Comparison of ENCODE assay signal across 9 cellular contexts in genomic region chr16:66342294-66342900, GRCh38. TPM values are rescaled to one million over a fixed set of nuclear protein-coding genes. Genes with fewer than 3 reads are reported as not detected.
A peak's percentile ranks its signal among the peaks of the same experiment; 100 is the strongest.
DNase-seq lines count a peak whose midpoint lies in the region; ATAC-seq and TF ChIP-seq lines count a peak whose summit lies in the region.
"Had no signal": no experiment of that assay in that cellular context is flagged by ENCODE, and none has a peak within 500 bp of the region (broad histone marks: within the 10 kb centered on the region; RNA-seq: fewer than 3 reads in every experiment).

No MANE protein-coding gene starts in this region.

- no peaks in the 10 kb centered on the region for H3K36me3 ChIP-seq in psoas muscle (ENCODE audit: insufficient read depth in 1 of 2, low read depth in 1 of 2)
- H3K36me3 ChIP-seq in sigmoid colon, result no peaks in the 10 kb centered on the region

- H3K4me1 ChIP-seq in psoas muscle, result no peaks in the 10 kb centered on the region
- no peaks in the 10 kb centered on the region for H3K4me1 ChIP-seq in sigmoid colon

- intact Hi-C loops in psoas muscle (cut with DNase I), result no loop called here
- intact Hi-C loops in sigmoid colon (cut with DNase I), result no loop called here

- no peak for TF ChIP-seq POLR2A in sigmoid colon (IDR thresholded peaks at IDR 0.05)

- DNase-seq in NCI-H146 (lab: John Stamatoyannopoulos, UW) (peak; percentile 31), NCI-H146 treated with DMSO at 0.1 percent for 48 hours (lab: John Stamatoyannopoulos, UW; ENCODE audit: unreplicated experiment) (no peak), NCI-H1092 treated with DMSO at 0.1 percent for 48 hours (lab: John Stamatoyannopoulos, UW) (peak; percentile 48), choroid plexus epithelial cell (ENCODE audit: low read depth) (peak; percentile 32), psoas muscle (no peak), NCI-H2081 (lab: John Stamatoyannopoulos, UW) (no peak), sigmoid colon (no peak), T-helper 1 cell (no peak)

- no peak overlapping the region for H3K27ac ChIP-seq in psoas muscle
- H3K27ac ChIP-seq in sigmoid colon, result no peak overlapping the region

- no peaks in the 10 kb centered on the region for H3K9me3 ChIP-seq in psoas muscle
- no peaks in the 10 kb centered on the region for H3K9me3 ChIP-seq in sigmoid colon

- TF ChIP-seq CTCF in choroid plexus epithelial cell (conservative IDR thresholded peaks at IDR 0.05; ENCODE audit: low read depth, low read length), result peak; percentile 84
- TF ChIP-seq CTCF in psoas muscle (IDR thresholded peaks at IDR 0.05), result peak; percentile 39
- TF ChIP-seq CTCF in sigmoid colon (IDR thresholded peaks at IDR 0.05), result peak in 1 of 4 experiments; percentile 4

- no peak for TF ChIP-seq EP300 in sigmoid colon (IDR thresholded peaks at IDR 0.05)

- H3K4me3 ChIP-seq in choroid plexus epithelial cell (ENCODE audit: low read depth, low read length) (no peak overlapping the region), psoas muscle (no peak overlapping the region), sigmoid colon (no peak overlapping the region)

- H3K27me3 ChIP-seq in psoas muscle (ENCODE audit: insufficient read depth in 3 of 3, low read length in 2 of 3), result no peaks in the 10 kb centered on the region
- H3K27me3 ChIP-seq in sigmoid colon, result peaks cover 0 to 3% (median 0%) of the 10 kb centered on the region in 3 donors

- no peak for ATAC-seq in psoas muscle

- 68 to 73% (median 70%) methylated on average over 9 of the region's 9 CpGs for WGBS in psoas muscle, 3 donors
- 47 to 64% methylated on average over 9 of the region's 9 CpGs for WGBS in sigmoid colon, 2 donors

RNA-seq across cellular contexts. Expression of gene CDH5, which starts 24.1 kb away (rescaled TPM):
- total RNA-seq in psoas muscle (10 to 100 TPM; 21.4 to 48.4 (median 37.0) TPM), sigmoid colon (10 to 100 TPM; 12.6 to 26.0 (median 14.3) TPM)
- polyA plus RNA-seq in psoas muscle (10 to 100 TPM; 15.1 to 22.2 (median 17.7) TPM), sigmoid colon (10 to 100 TPM in 1 of 3 donors, under 1 TPM in 2; 0.60 to 11.5 (median 0.69) TPM)
- total RNA-seq: T-helper 1 cell treated with Interleukin-12 subunit alpha and Interleukin-12 subunit beta and Interleukin-4 antibody, amounts not matched to agents 30 ng/mL and 1 ng/mL, for 36 hours had no signal

Comparison
In these comparisons a context has a peak if more than half of its experiments do, and no peak if none do; other contexts are left out.
1. DNase-seq: peak in NCI-H146 (single experiment), NCI-H1092 treated with DMSO at 0.1 percent for 48 hours (single experiment) and choroid plexus epithelial cell (single experiment); none in NCI-H146 treated with DMSO at 0.1 percent for 48 hours (single experiment), psoas muscle (0 of 2), NCI-H2081 (0 of 2), sigmoid colon (single experiment) and T-helper 1 cell (0 of 5).